Comparison of ENCODE assay signal across 1 cellular context in the genomic region with DNA sequence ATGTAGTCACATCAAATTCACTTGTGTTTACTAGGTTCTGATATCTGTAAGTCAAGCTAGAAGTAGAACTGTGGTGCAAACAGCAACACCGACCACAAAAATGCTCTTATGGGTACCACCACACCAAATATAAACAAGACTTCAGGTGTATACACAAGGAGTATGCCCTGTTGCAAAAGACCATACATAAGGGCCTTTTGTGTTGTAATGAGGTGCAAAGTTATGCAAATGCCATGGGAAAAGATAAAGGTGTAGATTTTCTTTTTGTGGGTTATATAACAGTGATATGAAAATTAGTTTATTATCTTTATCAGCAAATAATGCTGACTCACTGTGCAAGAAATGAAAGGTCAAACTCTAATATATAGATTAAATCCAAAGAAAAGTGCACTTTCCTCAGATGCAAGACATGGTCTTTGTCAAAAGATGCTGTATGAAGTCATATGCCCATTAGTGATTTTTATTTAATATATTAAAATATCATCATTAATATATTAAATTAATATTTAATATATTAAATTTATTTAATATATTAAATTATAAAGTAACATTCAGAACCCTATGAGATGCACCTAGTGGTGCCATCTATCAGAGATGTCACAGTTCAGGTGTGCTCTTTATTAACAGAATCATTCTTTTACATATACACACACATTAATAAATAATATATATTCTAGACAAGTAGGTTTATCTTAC.
TF ChIP-seq lines count a peak whose summit lies in the region.

No MANE protein-coding gene starts in this region.

TF ChIP-seq in HepG2, 621 proteins besides CTCF, POLR2A, EP300 and RAD21 (continued from another document):
- TF ChIP-seq HMGXB3 (CRISPR knock-in tag; IDR thresholded peaks at IDR 0.05; ENCODE audit: borderline replicate concordance), result no peak
- no peak for TF ChIP-seq ZNF317 (CRISPR knock-in tag; IDR thresholded peaks at IDR 0.05)
- TF ChIP-seq NR2F6 (IDR thresholded peaks at IDR 0.05), result peak; percentile 48; the same call in 1 of the 2 replicates
- no peak for TF ChIP-seq NR2F6 (CRISPR knock-in tag; IDR thresholded peaks at IDR 0.05)
- TF ChIP-seq ZHX1 (CRISPR knock-in tag; IDR thresholded peaks at IDR 0.05; ENCODE audit: low read depth), result no peak
- peak; percentile 56 for TF ChIP-seq ZNF12 (CRISPR knock-in tag; IDR thresholded peaks at IDR 0.05)
- TF ChIP-seq, protein P1, sequence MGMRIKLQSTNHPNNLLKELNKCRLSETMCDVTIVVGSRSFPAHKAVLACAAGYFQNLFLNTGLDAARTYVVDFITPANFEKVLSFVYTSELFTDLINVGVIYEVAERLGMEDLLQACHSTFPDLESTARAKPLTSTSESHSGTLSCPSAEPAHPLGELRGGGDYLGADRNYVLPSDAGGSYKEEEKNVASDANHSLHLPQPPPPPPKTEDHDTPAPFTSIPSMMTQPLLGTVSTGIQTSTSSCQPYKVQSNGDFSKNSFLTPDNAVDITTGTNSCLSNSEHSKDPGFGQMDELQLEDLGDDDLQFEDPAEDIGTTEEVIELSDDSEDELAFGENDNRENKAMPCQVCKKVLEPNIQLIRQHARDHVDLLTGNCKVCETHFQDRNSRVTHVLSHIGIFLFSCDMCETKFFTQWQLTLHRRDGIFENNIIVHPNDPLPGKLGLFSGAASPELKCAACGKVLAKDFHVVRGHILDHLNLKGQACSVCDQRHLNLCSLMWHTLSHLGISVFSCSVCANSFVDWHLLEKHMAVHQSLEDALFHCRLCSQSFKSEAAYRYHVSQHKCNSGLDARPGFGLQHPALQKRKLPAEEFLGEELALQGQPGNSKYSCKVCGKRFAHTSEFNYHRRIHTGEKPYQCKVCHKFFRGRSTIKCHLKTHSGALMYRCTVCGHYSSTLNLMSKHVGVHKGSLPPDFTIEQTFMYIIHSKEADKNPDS (CRISPR knock-in tag; IDR thresholded peaks at IDR 0.05), result 0 out of 2 replicates have a peak, but pooled peaks have one; percentile 66
- TF ChIP-seq, protein P2, sequence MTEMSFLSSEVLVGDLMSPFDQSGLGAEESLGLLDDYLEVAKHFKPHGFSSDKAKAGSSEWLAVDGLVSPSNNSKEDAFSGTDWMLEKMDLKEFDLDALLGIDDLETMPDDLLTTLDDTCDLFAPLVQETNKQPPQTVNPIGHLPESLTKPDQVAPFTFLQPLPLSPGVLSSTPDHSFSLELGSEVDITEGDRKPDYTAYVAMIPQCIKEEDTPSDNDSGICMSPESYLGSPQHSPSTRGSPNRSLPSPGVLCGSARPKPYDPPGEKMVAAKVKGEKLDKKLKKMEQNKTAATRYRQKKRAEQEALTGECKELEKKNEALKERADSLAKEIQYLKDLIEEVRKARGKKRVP (CRISPR knock-in tag; IDR thresholded peaks at IDR 0.05), result peak in 1 of 2 experiments; percentile 46; a peak in 2 of 4 replicates
- no peak for TF ChIP-seq SOX6 (IDR thresholded peaks at IDR 0.05)
- TF ChIP-seq SOX6 (CRISPR knock-in tag; IDR thresholded peaks at IDR 0.05), result peak; percentile 74
- peak; percentile 28 for TF ChIP-seq SKI (IDR thresholded peaks at IDR 0.05; ENCODE audit: partially characterized antibody)
- TF ChIP-seq NR2F2 (IDR thresholded peaks at IDR 0.05; ENCODE audit: borderline replicate concordance, low read depth), result peak; percentile 46; the same call in 1 of the 2 replicates
- TF ChIP-seq, protein P3, sequence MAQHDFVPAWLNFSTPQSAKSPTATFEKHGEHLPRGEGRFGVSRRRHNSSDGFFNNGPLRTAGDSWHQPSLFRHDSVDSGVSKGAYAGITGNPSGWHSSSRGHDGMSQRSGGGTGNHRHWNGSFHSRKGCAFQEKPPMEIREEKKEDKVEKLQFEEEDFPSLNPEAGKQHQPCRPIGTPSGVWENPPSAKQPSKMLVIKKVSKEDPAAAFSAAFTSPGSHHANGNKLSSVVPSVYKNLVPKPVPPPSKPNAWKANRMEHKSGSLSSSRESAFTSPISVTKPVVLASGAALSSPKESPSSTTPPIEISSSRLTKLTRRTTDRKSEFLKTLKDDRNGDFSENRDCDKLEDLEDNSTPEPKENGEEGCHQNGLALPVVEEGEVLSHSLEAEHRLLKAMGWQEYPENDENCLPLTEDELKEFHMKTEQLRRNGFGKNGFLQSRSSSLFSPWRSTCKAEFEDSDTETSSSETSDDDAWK (CRISPR knock-in tag; IDR thresholded peaks at IDR 0.05), result no peak
- TF ChIP-seq TEAD3 (CRISPR knock-in tag; optimal IDR thresholded peaks at IDR 0.05; ENCODE audit: borderline replicate concordance), result peak; percentile 44
- peak; percentile 79; the same call in 1 of the 2 replicates for TF ChIP-seq CREM (IDR thresholded peaks at IDR 0.05)
- no peak for TF ChIP-seq CREM (CRISPR knock-in tag; IDR thresholded peaks at IDR 0.05)
- TF ChIP-seq KLF6 (CRISPR knock-in tag; IDR thresholded peaks at IDR 0.05), result 0 out of 2 replicates have a peak, but pooled peaks have one; percentile 39
- TF ChIP-seq PLRG1 (conservative IDR thresholded peaks at IDR 0.05), result no peak
- 0 out of 2 replicates have a peak, but pooled peaks have one; percentile 22 for TF ChIP-seq ZNF644 (CRISPR knock-in tag; IDR thresholded peaks at IDR 0.05; ENCODE audit: low read depth)
- TF ChIP-seq SOX13 (IDR thresholded peaks at IDR 0.05), result peak; percentile 71; the same call in 1 of the 2 replicates
- peak in 1 of 2 experiments; percentile 91; a peak in 2 of 4 replicates for TF ChIP-seq SOX13 (CRISPR knock-in tag; conservative IDR thresholded peaks at IDR 0.05 in 1 of 2, IDR thresholded peaks at IDR 0.05 in 1 of 2)
- peak; percentile 92 for TF ChIP-seq NCOA2 (CRISPR knock-in tag; IDR thresholded peaks at IDR 0.05)
